ENCODE assay signal across 11 cellular contexts in the genomic region with DNA sequence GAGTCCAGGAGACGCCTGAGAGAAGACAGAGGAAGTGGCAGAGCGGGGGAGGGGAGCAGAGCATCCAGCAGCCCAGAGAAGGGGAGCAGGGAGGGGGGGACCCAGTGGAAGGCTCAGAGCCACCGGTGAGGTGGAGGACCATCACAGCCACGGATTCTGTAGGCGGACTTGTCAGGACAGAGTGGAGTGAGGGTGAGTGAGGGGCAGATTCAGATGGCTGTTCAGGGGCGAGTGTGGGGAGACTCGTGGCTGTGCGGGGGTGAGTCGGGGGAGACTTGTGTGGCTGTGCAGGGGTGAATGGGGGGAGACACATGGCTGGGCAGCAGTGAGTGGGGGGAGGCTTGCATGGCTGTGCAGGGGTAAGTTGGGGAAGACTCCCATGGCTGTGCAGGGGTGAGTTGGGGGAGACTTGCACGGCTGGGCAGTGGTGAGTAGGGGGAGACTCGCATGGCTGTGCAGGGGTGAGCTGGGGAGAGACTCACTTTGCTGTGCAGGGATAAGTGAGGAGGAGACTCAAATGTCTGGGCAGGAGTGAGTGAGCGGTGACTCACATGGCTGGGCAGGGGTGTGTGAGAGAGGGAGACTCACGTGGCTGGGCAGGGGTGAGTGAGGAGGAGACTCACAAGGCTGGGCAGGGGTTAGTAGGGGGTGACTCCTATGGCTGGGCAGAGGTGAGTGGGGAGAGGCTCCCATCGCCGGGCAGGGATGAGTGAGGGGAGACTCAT. TPM values are rescaled to one million over a fixed set of nuclear protein-coding genes. Genes with fewer than 3 reads are reported as not detected.
A peak's percentile ranks its signal among the peaks of the same experiment; 100 is the strongest.
DNase-seq lines count a peak whose midpoint lies in the region; ATAC-seq and TF ChIP-seq lines count a peak whose summit lies in the region.
"Had no signal": no experiment of that assay in that cellular context is flagged by ENCODE, and none has a peak within 500 bp of the region (broad histone marks: within the 10 kb centered on the region; RNA-seq: fewer than 3 reads in every experiment).

No MANE protein-coding gene starts in this region.

- H3K4me1 Mint-ChIP-seq in dendritic cell treated with granulocyte-macrophage colony-stimulating factor and Interleukin-4, amounts not matched to agents 40 ng/mL and 50 ng/mL, for 4 days (ENCODE audit: low read depth) = peaks cover 23% of the 10 kb centered on the region
- H3K4me1 Mint-ChIP-seq in osteocyte (ENCODE audit: unreplicated experiment) = peaks cover 5% of the 10 kb centered on the region

- DNase-seq in GM13976 (ENCODE audit: low spot score) = peak; percentile 11
- DNase-seq in OCI-LY7 (ENCODE audit: low spot score) = peak; percentile 41
- peak; percentile 73 for DNase-seq in osteocyte (ENCODE audit: extremely low spot score, unreplicated experiment)
- no peak for DNase-seq in DMS79 treated with DMSO at 0.1 percent for 48 hours (lab: John Stamatoyannopoulos, UW)
- DNase-seq: anterior cingulate cortex, immature natural killer cell, NCI-H1048 had no signal

- H3K9me3 Mint-ChIP-seq in dendritic cell treated with granulocyte-macrophage colony-stimulating factor and Interleukin-4, amounts not matched to agents 40 ng/mL and 50 ng/mL, for 4 days = no peaks in the 10 kb centered on the region
- no peaks in the 10 kb centered on the region for H3K9me3 Mint-ChIP-seq in osteocyte (ENCODE audit: unreplicated experiment)
- H3K9me3 Mint-ChIP-seq: immature natural killer cell had no signal

- H3K27me3 Mint-ChIP-seq in dendritic cell treated with granulocyte-macrophage colony-stimulating factor and Interleukin-4, amounts not matched to agents 40 ng/mL and 50 ng/mL, for 4 days = peaks cover 17% of the 10 kb centered on the region
- peaks cover 24% of the 10 kb centered on the region for H3K27me3 Mint-ChIP-seq in osteocyte (ENCODE audit: unreplicated experiment)

- POLR2A ChIA-PET in OCI-LY7 (lab: Charles Lee) = no interaction called here

- no peaks in the 10 kb centered on the region for H4K20me1 ChIP-seq in OCI-LY7 (ENCODE audit: insufficient read depth, low read length)

- ATAC-seq in HG02623 (IDR thresholded peaks at IDR 0.05; ENCODE audit: unreplicated experiment) (no peak), GM19467 (IDR thresholded peaks at IDR 0.05; ENCODE audit: unreplicated experiment) (no peak)

- H3K4me1 ChIP-seq in OCI-LY7 (ENCODE audit: insufficient read depth, low read length, poor library complexity, severe bottlenecking) = peaks cover 29% of the 10 kb centered on the region

- intact Hi-C loops in OCI-LY7 (cut with micrococcal nuclease; ENCODE audit: unreplicated experiment) = no loop called here
- intact Hi-C loops in dendritic cell treated with granulocyte-macrophage colony-stimulating factor and Interleukin-4, amounts not matched to agents 40 ng/mL and 50 ng/mL, for 4 days (cut with micrococcal nuclease) = loop anchor here (5.0 kb wide), 1 partner anchor 35 kb away; no protein-coding TSS in a partner anchor

- H3K9me2 ChIP-seq in OCI-LY7 (ENCODE audit: insufficient read depth, low read length) = no peaks in the 10 kb centered on the region

- H3K36me3 ChIP-seq in OCI-LY7 (ENCODE audit: insufficient read depth, low read length) = no peaks in the 10 kb centered on the region

- H3K4me3 Mint-ChIP-seq in dendritic cell treated with granulocyte-macrophage colony-stimulating factor and Interleukin-4, amounts not matched to agents 40 ng/mL and 50 ng/mL, for 4 days = no peak overlapping the region
- no peak overlapping the region for H3K4me3 Mint-ChIP-seq in osteocyte (ENCODE audit: unreplicated experiment)

- no peaks in the 10 kb centered on the region for H3K9me3 ChIP-seq in OCI-LY7 (ENCODE audit: low read length)

- TF ChIP-seq CTCF in GM13976 (IDR thresholded peaks at IDR 0.05; ENCODE audit: borderline replicate concordance, control extremely low read depth, extremely low read depth, insufficient read depth, missing control alignments) (no peak), OCI-LY7 (conservative IDR thresholded peaks at IDR 0.05; ENCODE audit: low read length) (no peak), osteocyte (IDR thresholded peaks at IDR 0.05) (no peak)

- BruUV-seq in OCI-LY7 (replicated peaks; lab: Mats Ljungman, UMichigan) = no TSS peak

- H3K4me3 ChIP-seq in OCI-LY7 (ENCODE audit: low read depth, low read length, poor library complexity, severe bottlenecking) = no peak overlapping the region

- H3K27ac ChIP-seq in OCI-LY7 (ENCODE audit: low read depth, low read length, poor library complexity, severe bottlenecking) = no peak overlapping the region

- in situ Hi-C loops in GM13976 (cut with MboI; ENCODE audit: low sequenced_read_pairs, unreplicated experiment) = no loop called here

- peak overlapping the region; percentile 39 for H3K4me2 ChIP-seq in OCI-LY7 (ENCODE audit: low read length)

- H3K27ac Mint-ChIP-seq in dendritic cell treated with granulocyte-macrophage colony-stimulating factor and Interleukin-4, amounts not matched to agents 40 ng/mL and 50 ng/mL, for 4 days = peak overlapping the region; percentile 44
- no peak overlapping the region for H3K27ac Mint-ChIP-seq in osteocyte (ENCODE audit: unreplicated experiment)

- H3K36me3 Mint-ChIP-seq in dendritic cell treated with granulocyte-macrophage colony-stimulating factor and Interleukin-4, amounts not matched to agents 40 ng/mL and 50 ng/mL, for 4 days (ENCODE audit: low read depth) = no peaks in the 10 kb centered on the region
- no peaks in the 10 kb centered on the region for H3K36me3 Mint-ChIP-seq in osteocyte (ENCODE audit: unreplicated experiment)
- H3K36me3 Mint-ChIP-seq: immature natural killer cell had no signal

- no peaks in the 10 kb centered on the region for H3K79me2 ChIP-seq in OCI-LY7 (ENCODE audit: insufficient read depth, low read depth, low read length)

- CTCF ChIA-PET in OCI-LY7 (lab: Charles Lee; ENCODE audit: unreplicated experiment) = no interaction called here

- H2AFZ ChIP-seq in OCI-LY7 (ENCODE audit: low read length) = peak overlapping the region; percentile 85

RNA-seq across cellular contexts. Expression of a gene that starts 56.8 kb away (rescaled TPM):
- total RNA-seq in OCI-LY7 (2014; rRNA removed; shearing (Covaris generic)) = 13.2 and 16.7 TPM in 2 replicates
- total RNA-seq in OCI-LY7 (2022) (17.3 and 18.8 TPM in 2 replicates), osteocyte (16.5 TPM in 2 replicates)
- total RNA-seq: epithelial cell of proximal tubule had no signal
